ENCODE assay signal across 8 cellular contexts in genomic region chr3:180802837-180803236, GRCh38.
DNase-seq lines count a peak whose midpoint lies in the region; ATAC-seq, FAIRE-seq and TF ChIP-seq lines count a peak whose summit lies in the region.

No MANE protein-coding gene starts in this region.

- H3K36me3 ChIP-seq in bronchial epithelial cell (ENCODE audit: control insufficient read depth, insufficient read depth, low read length) = no peaks in the 10 kb centered on the region

- H3K27me3 ChIP-seq in bronchial epithelial cell (ENCODE audit: control insufficient read depth, insufficient read depth, low read length) = no peaks in the 10 kb centered on the region

- TF ChIP-seq CTCF in bronchial epithelial cell (IDR thresholded peaks at IDR 0.05; ENCODE audit: insufficient read depth, low read length, severe bottlenecking) = peak; percentile 28

- no peak overlapping the region for H3K4me3 ChIP-seq in bronchial epithelial cell (ENCODE audit: low read depth, low read length)

- no peak for FAIRE-seq in bronchial epithelial cell (lab: Jason Lieb, UNC)

- intact Hi-C loops in sciatic nerve (cut with DNase I) = no loop called here

- DNase-seq in NCI-H510A treated with DMSO at 0.1 percent for 48 hours (lab: John Stamatoyannopoulos, UW) (peak; percentile 38), NCI-H510A (lab: John Stamatoyannopoulos, UW) (no peak), NCI-H2081 (lab: John Stamatoyannopoulos, UW) (peak; percentile 67 to 71), bronchial epithelial cell (ENCODE audit: low read depth) (peak; percentile 26), pons (ENCODE audit: low spot score) (peak; percentile 74), sciatic nerve (ENCODE audit: low spot score) (no peak)

- ATAC-seq in GM19023 (IDR thresholded peaks at IDR 0.05; ENCODE audit: unreplicated experiment) (no peak), sciatic nerve (no peak), HG03571 (IDR thresholded peaks at IDR 0.05; ENCODE audit: unreplicated experiment) (no peak)

Comparison
In these comparisons a context has a peak if more than half of its experiments do, and no peak if none do; other contexts are left out.
1. DNase-seq: peak in NCI-H510A treated with DMSO at 0.1 percent for 48 hours (single experiment), NCI-H2081 (2 of 2), bronchial epithelial cell (single experiment) and pons (single experiment); none in NCI-H510A (single experiment) and sciatic nerve (single experiment).